15 cellular contexts compared by ENCODE assay signal in genomic region chr13:49821216-49821820, GRCh38. TPM values are rescaled to one million over a fixed set of nuclear protein-coding genes. Genes with fewer than 3 reads are reported as not detected.
DNase-seq lines count a peak whose midpoint lies in the region; ATAC-seq and TF ChIP-seq lines count a peak whose summit lies in the region.
"Had no signal": no experiment of that assay in that cellular context is flagged by ENCODE, and none has a peak within 500 bp of the region (broad histone marks: within the 10 kb centered on the region; RNA-seq: fewer than 3 reads in every experiment).

No MANE protein-coding gene starts in this region.

- no peaks in the 10 kb centered on the region for H3K79me2 ChIP-seq in OCI-LY7 (ENCODE audit: insufficient read depth, low read depth, low read length)

- ATAC-seq in HG02759 (IDR thresholded peaks at IDR 0.05; ENCODE audit: unreplicated experiment), result no peak
- no peak for ATAC-seq in GM19324 (IDR thresholded peaks at IDR 0.05; ENCODE audit: low FRiP score, unreplicated experiment)
- ATAC-seq in GM21390 (IDR thresholded peaks at IDR 0.05; ENCODE audit: unreplicated experiment), result no peak
- ATAC-seq: pancreas had no signal

- H3K4me3 Mint-ChIP-seq in endodermal cell, result no peak overlapping the region
- H3K4me3 Mint-ChIP-seq: activated B cell treated with CpG ODN at 0.5 μM for 24 hours; CD14-positive monocyte; dendritic cell treated with granulocyte-macrophage colony-stimulating factor and Interleukin-4, amounts not matched to agents 40 ng/mL and 50 ng/mL, for 4 days had no signal

- H3K4me1 Mint-ChIP-seq in endodermal cell, result peaks cover 5% of the 10 kb centered on the region
- H3K4me1 Mint-ChIP-seq: activated B cell treated with CpG ODN at 0.5 μM for 24 hours, CD14-positive monocyte had no signal

- in situ Hi-C loops in GM13977 (cut with MboI; ENCODE audit: low pct_unique_long_range_greater_than_20kb, low sequenced_read_pairs, unreplicated experiment), result no loop called here

- no TSS peak for BruUV-seq in OCI-LY7 (replicated peaks; lab: Mats Ljungman, UMichigan)

- H2AFZ ChIP-seq in OCI-LY7 (ENCODE audit: low read length), result no peak overlapping the region

- POLR2A ChIA-PET in OCI-LY7 (lab: Charles Lee), result no interaction called here

- no peak for DNase-seq in GM13977 (ENCODE audit: low spot score)
- no peak for DNase-seq in OCI-LY7 (ENCODE audit: low spot score)
- DNase-seq in endodermal cell, result no peak
- no peak for DNase-seq in islet precursor cell
- DNase-seq: activated B cell treated with CpG ODN at 0.5 μM for 24 hours, NCI-H1105, pancreas, spleen, substantia nigra had no signal

- H3K36me3 Mint-ChIP-seq in endodermal cell (ENCODE audit: low read depth), result no peaks in the 10 kb centered on the region
- H3K36me3 Mint-ChIP-seq: CD14-positive monocyte had no signal

- H4K20me1 ChIP-seq in OCI-LY7 (ENCODE audit: insufficient read depth, low read length), result no peaks in the 10 kb centered on the region

- WGBS in endodermal cell (ENCODE audit: insufficient coverage in 1 of 2, insufficient read length in 1 of 2), 2 experiments, result 81 to 92% methylated on average over 2 to 4 of the region's 4 CpGs

- no peaks in the 10 kb centered on the region for H3K36me3 ChIP-seq in OCI-LY7 (ENCODE audit: insufficient read depth, low read length)
- H3K36me3 ChIP-seq in endodermal cell (ENCODE audit: control insufficient read depth, insufficient read depth, low read length), result no peaks in the 10 kb centered on the region
- H3K36me3 ChIP-seq: pancreas, spleen had no signal

- TF ChIP-seq CTCF in C4-2B (conservative IDR thresholded peaks at IDR 0.05), result peak; percentile 43
- peak; percentile 4 for TF ChIP-seq CTCF in GM13977 (IDR thresholded peaks at IDR 0.05; ENCODE audit: extremely low read depth, insufficient read depth, missing control alignments)
- TF ChIP-seq CTCF in OCI-LY7 (conservative IDR thresholded peaks at IDR 0.05; ENCODE audit: low read length), result peak; percentile 62
- TF ChIP-seq CTCF in endodermal cell (conservative IDR thresholded peaks at IDR 0.05), result no peak

- no peak overlapping the region for H3K9ac ChIP-seq in endodermal cell (ENCODE audit: extremely low read depth, low read length, poor library complexity, severe bottlenecking)

- no peaks in the 10 kb centered on the region for H3K27me3 ChIP-seq in endodermal cell (ENCODE audit: control insufficient read depth, insufficient read depth, low read length, poor library complexity, severe bottlenecking)
- H3K27me3 ChIP-seq: pancreas had no signal

- no peaks in the 10 kb centered on the region for H3K9me2 ChIP-seq in OCI-LY7 (ENCODE audit: insufficient read depth, low read length)

- no peak overlapping the region for H3K4me2 ChIP-seq in OCI-LY7 (ENCODE audit: low read length)

- H3K27ac ChIP-seq in C4-2B, result no peak overlapping the region
- no peak overlapping the region for H3K27ac ChIP-seq in OCI-LY7 (ENCODE audit: low read depth, low read length, poor library complexity, severe bottlenecking)
- no peak overlapping the region for H3K27ac ChIP-seq in endodermal cell (ENCODE audit: low read depth, low read length)
- H3K27ac ChIP-seq: pancreas, spleen had no signal

- intact Hi-C loops in OCI-LY7 (cut with micrococcal nuclease; ENCODE audit: unreplicated experiment), result no loop called here

- H3K4me3 ChIP-seq in OCI-LY7 (ENCODE audit: low read depth, low read length, poor library complexity, severe bottlenecking) (no peak overlapping the region), endodermal cell (ENCODE audit: low read length) (peak overlapping the region; percentile 53)
- H3K4me3 ChIP-seq: pancreas, spleen had no signal

- H3K4me1 ChIP-seq in OCI-LY7 (ENCODE audit: insufficient read depth, low read length, poor library complexity, severe bottlenecking) (no peaks in the 10 kb centered on the region), endodermal cell (ENCODE audit: control insufficient read depth, insufficient read depth, low read length) (no peaks in the 10 kb centered on the region)
- H3K4me1 ChIP-seq: pancreas, spleen had no signal

- H3K9me3 Mint-ChIP-seq in endodermal cell, result no peaks in the 10 kb centered on the region
- H3K9me3 Mint-ChIP-seq: activated B cell treated with CpG ODN at 0.5 μM for 24 hours; dendritic cell treated with granulocyte-macrophage colony-stimulating factor and Interleukin-4, amounts not matched to agents 40 ng/mL and 50 ng/mL, for 4 days had no signal

- CTCF ChIA-PET in OCI-LY7 (lab: Charles Lee; ENCODE audit: unreplicated experiment), result no interaction called here

- no peaks in the 10 kb centered on the region for H3K9me3 ChIP-seq in OCI-LY7 (ENCODE audit: low read length)
- H3K9me3 ChIP-seq in endodermal cell (ENCODE audit: control insufficient read depth, low read length), result no peaks in the 10 kb centered on the region
- H3K9me3 ChIP-seq: pancreas, spleen had no signal

- no peak overlapping the region for H3K27ac Mint-ChIP-seq in endodermal cell
- H3K27ac Mint-ChIP-seq: activated B cell treated with CpG ODN at 0.5 μM for 24 hours; CD14-positive monocyte; dendritic cell treated with granulocyte-macrophage colony-stimulating factor and Interleukin-4, amounts not matched to agents 40 ng/mL and 50 ng/mL, for 4 days had no signal

- H3K27me3 Mint-ChIP-seq in endodermal cell (ENCODE audit: insufficient read depth), result peaks cover 4% of the 10 kb centered on the region

RNA-seq across cellular contexts. Expression of gene KPNA3, which starts 28.8 kb away (rescaled TPM):
- total RNA-seq in OCI-LY7 (2014; rRNA removed; shearing (Covaris generic)), result 17.2 and 18.2 TPM in 2 replicates
- total RNA-seq in OCI-LY7 (2022) (38.2 and 41.1 TPM in 2 replicates), endodermal cell (10 to 100 TPM; 59.0 to 64.2 TPM)
- polyA plus RNA-seq in endodermal cell (2013, experiment 1 of 2), result 55.9 TPM
- polyA plus RNA-seq in endodermal cell (2013, experiment 2 of 2), result 58.9 TPM
